Comparison of ENCODE assay signal across 15 cellular contexts in genomic region chr6:158069800-158070195, GRCh38.
A peak's percentile ranks its signal among the peaks of the same experiment; 100 is the strongest.
DNase-seq lines count a peak whose midpoint lies in the region; ATAC-seq, FAIRE-seq and TF ChIP-seq lines count a peak whose summit lies in the region.
"Had no signal": no experiment of that assay in that cellular context is flagged by ENCODE, and none has a peak within 500 bp of the region (broad histone marks: within the 10 kb centered on the region; RNA-seq: fewer than 3 reads in every experiment).

No MANE protein-coding gene starts in this region.

- H3K36me3 ChIP-seq in IMR-90 (ENCODE audit: control insufficient read depth, insufficient read depth, low read length), result peaks cover 60% of the 10 kb centered on the region

- no peak overlapping the region for H3K4me3 ChIP-seq in IMR-90 (ENCODE audit: insufficient read depth, low read depth, low read length)
- no peak overlapping the region for H3K4me3 ChIP-seq in cardiac fibroblast (replicated peaks in 1 of 2; ENCODE audit: low read depth in 2 of 2, low read length in 2 of 2)
- H3K4me3 ChIP-seq in coronary artery, result no peak overlapping the region
- H3K4me3 ChIP-seq: lower lobe of right lung had no signal

- H4K91ac ChIP-seq in IMR-90 (ENCODE audit: insufficient read depth, low read depth, low read length), result peak overlapping the region; percentile 85

- H3K4me1 ChIP-seq in IMR-90 (ENCODE audit: control insufficient read depth, insufficient read depth, low read length), result peaks cover 17% of the 10 kb centered on the region

- peak overlapping the region; percentile 46 to 58 for H4K8ac ChIP-seq in IMR-90 (ENCODE audit: low read depth in 2 of 2, low read length in 2 of 2)

- H3K4ac ChIP-seq in IMR-90 (ENCODE audit: low read depth, low read length), result peak overlapping the region; percentile 94

- H3K27me3 ChIP-seq in IMR-90 (ENCODE audit: control insufficient read depth, insufficient read depth, low read length), result no peaks in the 10 kb centered on the region
- H3K27me3 ChIP-seq in layer of hippocampus (ENCODE audit: control insufficient read depth, insufficient read depth, low read length), result no peaks in the 10 kb centered on the region

- H3K56ac ChIP-seq in IMR-90 (ENCODE audit: extremely low read depth, insufficient read depth, low read length), result peak overlapping the region; percentile 18; the same call in 1 of the 2 replicates

- no peaks in the 10 kb centered on the region for H4K20me1 ChIP-seq in IMR-90 (ENCODE audit: insufficient read depth, low read length)

- H2BK5ac ChIP-seq in IMR-90 (ENCODE audit: low read depth, low read length, poor library complexity, severe bottlenecking), result peak overlapping the region; percentile 79

- no peak overlapping the region; the same call in 1 of the 2 replicates for H3K18ac ChIP-seq in IMR-90 (ENCODE audit: low read depth, low read length)

- H2AK9ac ChIP-seq in IMR-90 (replicated peaks; ENCODE audit: low read depth, low read length, poor library complexity), result peak overlapping the region; percentile 73

- TF ChIP-seq POLR2A in IMR-90 (IDR thresholded peaks at IDR 0.05; ENCODE audit: low read depth, low read length), result no peak

- H3K27me3 Mint-ChIP-seq in activated CD4-positive, alpha-beta T cell treated with anti-CD3 and anti-CD28 coated beads, Interleukin-2, amount 10 ng/mL, durations not matched to agents 7 days and 5 days, result no peaks in the 10 kb centered on the region
- H3K27me3 Mint-ChIP-seq: CD4-positive, CD25-positive, alpha-beta regulatory T cell had no signal

- no peak overlapping the region for H3K9ac ChIP-seq in IMR-90 (ENCODE audit: low read depth, low read length)
- H3K9ac ChIP-seq: KMS-11 had no signal

- H3K4me2 ChIP-seq in IMR-90 (ENCODE audit: low read depth, low read length), result no peak overlapping the region
- H3K4me2 ChIP-seq: KMS-11 had no signal

- FAIRE-seq in GM19239 (lab: Jason Lieb, UNC), result no peak
- no peak for FAIRE-seq in HTR-8/SVneo (lab: Jason Lieb, UNC)

- peak overlapping the region; percentile 89 for H2BK120ac ChIP-seq in IMR-90 (ENCODE audit: low read depth, low read length)

- H3K23ac ChIP-seq in IMR-90 (ENCODE audit: low read depth, low read length), result peak overlapping the region; percentile 33

- no peaks in the 10 kb centered on the region for H3K9me3 ChIP-seq in IMR-90 (ENCODE audit: control insufficient read depth, insufficient read depth, low read length)
- H3K9me3 ChIP-seq: lower lobe of right lung had no signal

- peaks cover 7 to 61% of the 10 kb centered on the region in 2 experiments; a peak in 2 of 4 replicates for H3K79me1 ChIP-seq in IMR-90 (ENCODE audit: low read depth in 1 of 2, low read length in 2 of 2)

- H2AK5ac ChIP-seq in IMR-90 (ENCODE audit: low read depth, low read length), result peak overlapping the region; percentile 89; the same call in 1 of the 2 replicates

- TF ChIP-seq CTCF in IMR-90 (conservative IDR thresholded peaks at IDR 0.05; ENCODE audit: low read depth, low read length), result no peak
- no peak for TF ChIP-seq CTCF in cardiac fibroblast (IDR thresholded peaks at IDR 0.05; ENCODE audit: low read depth, low read length)
- no peak for TF ChIP-seq CTCF in coronary artery (IDR thresholded peaks at IDR 0.05)

- 53% methylated on average over 3 of the region's 6 CpGs; no CpG with 5 or more reads in 1 of the 2 experiments for WGBS in IMR-90 (ENCODE audit: extremely low coverage in 2 of 2, insufficient read length in 1 of 2), 2 experiments

- POLR2A ChIA-PET in IMR-90 (lab: Charles Lee; ENCODE audit: unreplicated experiment), result no interaction called here
- POLR2A ChIA-PET in activated CD4-positive, alpha-beta T cell treated with anti-CD3 and anti-CD28 coated beads, Interleukin-2, amount 10 ng/mL, durations not matched to agents 7 days and 5 days (lab: Charles Lee), result no interaction called here

- peaks cover 32% of the 10 kb centered on the region for H3K4me1 Mint-ChIP-seq in activated CD4-positive, alpha-beta T cell treated with anti-CD3 and anti-CD28 coated beads, Interleukin-2, amount 10 ng/mL, durations not matched to agents 7 days and 5 days

- peak overlapping the region; percentile 69 for H3K14ac ChIP-seq in IMR-90 (replicated peaks; ENCODE audit: low read depth, low read length)

- no TSS peak for BruUV-seq in IMR-90 (replicated peaks; lab: Mats Ljungman, UMichigan)

- in situ Hi-C loops in IMR-90 (cut with MboI; ENCODE audit: low sequenced_read_pairs), result loop anchor here (5.0 to 10.0 kb wide), 3 partner anchors 137 to 755 kb away; no protein-coding TSS in a partner anchor

- H4K5ac ChIP-seq in IMR-90 (ENCODE audit: low read depth, low read length), result no peak overlapping the region

- H3K9me1 ChIP-seq in IMR-90 (ENCODE audit: insufficient read depth, low read length), result peaks cover 20% of the 10 kb centered on the region

- peak overlapping the region; percentile 16 for H2AFZ ChIP-seq in IMR-90 (replicated peaks; ENCODE audit: low read length, poor library complexity)

- no peak for ATAC-seq in IMR-90 (ENCODE audit: low read depth)

- CTCF ChIA-PET in IMR-90 (lab: Yijun Ruan, JAX), result interaction anchor here (1.0 kb wide), 1 partner anchor 15 kb away, joined by 3 read pairs; no protein-coding TSS in a partner anchor
- CTCF ChIA-PET in activated CD4-positive, alpha-beta T cell treated with anti-CD3 and anti-CD28 coated beads, Interleukin-2, amount 10 ng/mL, durations not matched to agents 7 days and 5 days (lab: Charles Lee), result interaction anchor here (0.7 to 2.4 kb wide), 8 partner anchors 11 to 313 kb away, joined by 3 to 9 read pairs (median 4); no protein-coding TSS in a partner anchor

- H3K36me3 Mint-ChIP-seq in activated CD4-positive, alpha-beta T cell treated with anti-CD3 and anti-CD28 coated beads, Interleukin-2, amount 10 ng/mL, durations not matched to agents 7 days and 5 days (ENCODE audit: low read depth), result peaks cover 47% of the 10 kb centered on the region

- DNase-seq in AG08395 (ENCODE audit: low spot score), result peak; percentile 47
- peak; percentile 78 for DNase-seq in IMR-90
- DNase-seq in cardiac fibroblast (ENCODE audit: low read depth in 2 of 2), result peak; percentile 71 to 88
- DNase-seq in GM19239 (ENCODE audit: insufficient read length, low spot score), result no peak
- no peak for DNase-seq in HTR-8/SVneo (ENCODE audit: insufficient read length, low spot score)
- no peak for DNase-seq in coronary artery (ENCODE audit: low spot score)
- no peak for DNase-seq in activated CD4-positive, alpha-beta T cell treated with anti-CD3 and anti-CD28 coated beads, Interleukin-2, amount 10 ng/mL, durations not matched to agents 7 days and 5 days
- DNase-seq: activated CD4-positive, alpha-beta T cell treated with anti-CD3 and anti-CD28 coated beads for 4 hours; activated gamma-delta T cell; CD4-positive, CD25-positive, alpha-beta regulatory T cell; lower lobe of right lung; NCI-H2081 treated with DMSO at 0.1 percent for 48 hours; T-helper 1 cell had no signal

- H3K27ac ChIP-seq in IMR-90 (ENCODE audit: insufficient read depth, low read length) (peak overlapping the region; percentile 34; the same call in 1 of the 2 replicates), layer of hippocampus (ENCODE audit: low read depth, low read length) (peak overlapping the region; percentile 56), coronary artery (peak overlapping the region in 1 of 2 donors; percentile 64)
- H3K27ac ChIP-seq: KMS-11 had no signal

- peak overlapping the region; percentile 79 for H2BK20ac ChIP-seq in IMR-90 (ENCODE audit: low read depth, low read length)

- H3K4me3 Mint-ChIP-seq in activated CD4-positive, alpha-beta T cell treated with anti-CD3 and anti-CD28 coated beads, Interleukin-2, amount 10 ng/mL, durations not matched to agents 7 days and 5 days, result no peak overlapping the region
- H3K4me3 Mint-ChIP-seq: CD4-positive, CD25-positive, alpha-beta regulatory T cell had no signal

- H2BK15ac ChIP-seq in IMR-90 (ENCODE audit: low read depth, low read length), result peak overlapping the region; percentile 51; the same call in 2 of the 3 replicates

- no peak for TF ChIP-seq RAD21 in IMR-90 (IDR thresholded peaks at IDR 0.05; ENCODE audit: low read length)

- dilution Hi-C loops in IMR-90 (cut with HindIII; ENCODE audit: low sequenced_read_pairs, unreplicated experiment), result no loop called here

- H3K27ac Mint-ChIP-seq in activated CD4-positive, alpha-beta T cell treated with anti-CD3 and anti-CD28 coated beads, Interleukin-2, amount 10 ng/mL, durations not matched to agents 7 days and 5 days, result no peak overlapping the region

- no peaks in the 10 kb centered on the region for H3K9me3 Mint-ChIP-seq in activated CD4-positive, alpha-beta T cell treated with anti-CD3 and anti-CD28 coated beads, Interleukin-2, amount 10 ng/mL, durations not matched to agents 7 days and 5 days
- H3K9me3 Mint-ChIP-seq: CD4-positive, CD25-positive, alpha-beta regulatory T cell had no signal

- intact Hi-C loops in IMR-90 (cut with micrococcal nuclease), result loop anchor here (5.0 to 10.0 kb wide), 2 partner anchors 122 to 755 kb away; no protein-coding TSS in a partner anchor

TF ChIP-seq in IMR-90, 13 proteins besides CTCF, POLR2A, EP300 and RAD21 (continues in another document):
- TF ChIP-seq BHLHE40 (IDR thresholded peaks at IDR 0.05; ENCODE audit: low read depth, low read length) (no peak; the same call in 1 of the 2 replicates), FOS (IDR thresholded peaks at IDR 0.05; ENCODE audit: low read depth, low read length) (no peak), MAZ (IDR thresholded peaks at IDR 0.05; ENCODE audit: borderline replicate concordance, low read depth, low read length) (no peak), CHD1 (IDR thresholded peaks at IDR 0.05; ENCODE audit: low read depth, low read length) (no peak), SMC3 (IDR thresholded peaks at IDR 0.05; ENCODE audit: low read depth, low read length) (no peak), RFX5 (IDR thresholded peaks at IDR 0.05; ENCODE audit: low read depth, low read length) (no peak), MXI1 (IDR thresholded peaks at IDR 0.05; ENCODE audit: borderline replicate concordance, low read depth, low read length) (no peak), CEBPB (IDR thresholded peaks at IDR 0.05; ENCODE audit: low read depth, low read length) (no peak), RCOR1 (IDR thresholded peaks at IDR 0.05; ENCODE audit: insufficient replicate concordance, low read length) (no peak), MAFK (IDR thresholded peaks at IDR 0.05; ENCODE audit: low read depth, low read length) (no peak), USF2 (IDR thresholded peaks at IDR 0.05; ENCODE audit: low read depth, low read length) (no peak)

Comparison
In these comparisons a context has a peak if more than half of its experiments do, and no peak if none do; other contexts are left out.
1. DNase-seq: peak in AG08395 (single experiment), IMR-90 (single experiment) and cardiac fibroblast (2 of 2); none in GM19239 (single experiment), HTR-8/SVneo (single experiment), coronary artery (single experiment) and activated CD4-positive, alpha-beta T cell treated with anti-CD3 and anti-CD28 coated beads, Interleukin-2, amount 10 ng/mL, durations not matched to agents 7 days and 5 days (single experiment).